Comparison of ENCODE assay signal across 9 cellular contexts in the genomic region with DNA sequence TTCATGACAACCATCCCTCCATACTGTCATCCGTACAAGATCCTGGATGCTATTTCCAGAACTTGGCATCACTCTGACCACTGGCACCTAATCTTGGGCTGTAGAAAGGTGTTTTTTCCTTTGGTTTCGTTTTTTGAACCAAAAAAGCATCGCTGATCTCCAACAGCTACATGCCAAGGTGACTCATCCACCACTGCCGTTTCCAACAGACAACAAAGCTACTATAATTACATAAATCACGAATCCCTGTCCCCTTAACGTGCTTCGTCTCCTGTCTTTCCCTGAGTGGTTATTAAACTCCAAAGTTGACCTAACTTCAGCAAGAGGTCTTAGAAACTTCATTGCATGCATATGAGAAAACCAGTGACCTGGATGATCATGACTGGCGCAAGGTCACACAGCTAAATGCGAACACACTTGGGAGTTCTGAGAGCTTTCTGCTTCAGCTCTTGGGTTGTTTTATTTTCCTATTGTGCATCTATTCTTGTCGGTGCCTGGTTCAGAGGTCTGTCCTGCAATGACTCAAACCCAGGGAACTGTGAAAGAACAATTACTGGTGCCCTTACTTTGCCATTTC.
DNase-seq lines count a peak whose midpoint lies in the region; ATAC-seq and TF ChIP-seq lines count a peak whose summit lies in the region.
"Had no signal": no experiment of that assay in that cellular context is flagged by ENCODE, and none has a peak within 500 bp of the region (broad histone marks: within the 10 kb centered on the region; RNA-seq: fewer than 3 reads in every experiment).

No MANE protein-coding gene starts in this region.

- ATAC-seq in HG02884 (IDR thresholded peaks at IDR 0.05; ENCODE audit: unreplicated experiment) (peak; percentile 64), HG03280 (IDR thresholded peaks at IDR 0.05; ENCODE audit: unreplicated experiment) (no peak)
- no peak for ATAC-seq in activated naive CD8-positive, alpha-beta T cell treated with anti-CD3 and anti-CD28 coated beads, Interleukin-2, amount 50 U/mL, for 24 hours
- ATAC-seq: mucosa of descending colon had no signal

- no peak overlapping the region for H3K4me3 Mint-ChIP-seq in activated naive CD8-positive, alpha-beta T cell treated with anti-CD3 and anti-CD28 coated beads, Interleukin-2, amount 50 U/mL, for 24 hours

- H3K4me1 Mint-ChIP-seq in activated naive CD8-positive, alpha-beta T cell treated with anti-CD3 and anti-CD28 coated beads, Interleukin-2, amount 50 U/mL, for 24 hours: no peaks in the 10 kb centered on the region

- H3K4me3 ChIP-seq in GM12865 (ENCODE audit: low read depth, low read length): peak overlapping the region; percentile 7; the same call in 1 of the 2 replicates
- H3K4me3 ChIP-seq: mucosa of descending colon had no signal

- H3K27ac Mint-ChIP-seq in activated naive CD8-positive, alpha-beta T cell treated with anti-CD3 and anti-CD28 coated beads, Interleukin-2, amount 50 U/mL, for 24 hours: no peak overlapping the region

- H3K36me3 Mint-ChIP-seq in activated naive CD8-positive, alpha-beta T cell treated with anti-CD3 and anti-CD28 coated beads, Interleukin-2, amount 50 U/mL, for 24 hours (ENCODE audit: low read depth): no peaks in the 10 kb centered on the region

- DNase-seq in GM12865 (ENCODE audit: low read depth): peak; percentile 73
- DNase-seq in amniotic epithelial cell (ENCODE audit: low read depth): peak; percentile 61
- peak; percentile 16 to 56 for DNase-seq in lung microvascular endothelial cell (ENCODE audit: low read depth in 2 of 2)
- no peak for DNase-seq in activated naive CD8-positive, alpha-beta T cell treated with anti-CD3 and anti-CD28 coated beads, Interleukin-2, amount 50 U/mL, for 24 hours
- DNase-seq in activated CD4-positive, CD25-positive, alpha-beta regulatory T cell (lab: John Stamatoyannopoulos, UW): no peak
- DNase-seq in midbrain (lab: John Stamatoyannopoulos, UW): no peak
- DNase-seq: mucosa of descending colon had no signal

- no peak for TF ChIP-seq CTCF in GM12865 (IDR thresholded peaks at IDR 0.05; ENCODE audit: insufficient read depth, low read depth, low read length, missing control alignments)

- peaks cover 5% of the 10 kb centered on the region for H3K27me3 Mint-ChIP-seq in activated naive CD8-positive, alpha-beta T cell treated with anti-CD3 and anti-CD28 coated beads, Interleukin-2, amount 50 U/mL, for 24 hours

- no peaks in the 10 kb centered on the region for H3K9me3 Mint-ChIP-seq in activated naive CD8-positive, alpha-beta T cell treated with anti-CD3 and anti-CD28 coated beads, Interleukin-2, amount 50 U/mL, for 24 hours

Comparison
In these comparisons a context has a peak if more than half of its experiments do, and no peak if none do; other contexts are left out.
1. DNase-seq: peak in GM12865 (single experiment), amniotic epithelial cell (single experiment) and lung microvascular endothelial cell (2 of 2); none in activated naive CD8-positive, alpha-beta T cell treated with anti-CD3 and anti-CD28 coated beads, Interleukin-2, amount 50 U/mL, for 24 hours (single experiment), activated CD4-positive, CD25-positive, alpha-beta regulatory T cell (0 of 4) and midbrain (single experiment).